In the genomic region with DNA sequence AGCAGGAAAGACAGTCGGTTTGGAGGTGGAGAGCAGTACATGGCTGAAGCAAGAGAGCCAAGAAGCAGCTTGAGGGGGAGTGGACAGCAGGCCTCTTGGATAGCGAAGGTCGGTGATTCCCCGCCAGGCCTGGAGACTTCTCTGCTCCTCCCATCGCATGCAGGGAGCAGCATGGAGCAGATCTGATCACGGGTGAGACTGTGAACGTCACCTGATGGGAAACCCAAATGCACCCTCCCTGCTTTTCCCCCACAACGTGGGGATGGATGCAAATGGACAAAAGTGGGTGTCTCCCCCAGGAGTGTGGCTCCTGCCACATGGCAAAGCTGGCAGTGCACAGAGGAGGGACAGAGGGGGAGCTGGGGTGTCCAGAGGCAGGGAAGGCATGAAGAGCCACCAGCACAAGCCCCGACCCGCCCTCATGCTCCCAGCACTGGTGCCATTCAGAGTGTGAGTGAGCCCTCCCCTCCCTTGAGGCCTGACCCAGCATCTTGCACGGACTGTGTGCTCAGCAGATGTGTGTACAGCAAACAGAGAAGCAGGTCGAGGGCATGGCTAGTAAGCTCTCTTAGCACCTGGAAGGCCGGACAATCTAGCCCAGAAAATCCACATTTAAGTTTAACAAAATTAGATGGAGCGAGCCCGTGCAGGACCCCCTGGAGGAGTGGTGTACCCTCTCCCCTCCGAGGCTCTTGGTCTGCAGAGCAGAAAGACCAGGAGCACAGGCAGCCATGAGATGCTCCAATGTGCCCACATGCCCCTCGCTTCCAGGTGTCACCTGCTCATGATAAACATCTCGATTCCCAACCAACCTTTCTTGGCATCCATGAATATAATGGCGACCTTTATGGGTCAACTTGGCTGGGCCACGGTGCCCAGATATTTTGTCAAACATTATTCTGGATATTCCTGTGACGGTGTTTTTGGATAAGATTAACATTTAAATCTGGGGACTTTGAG, we compare ENCODE assay signal across 20 cellular contexts.
"Had no signal": no experiment of that assay in that cellular context is flagged by ENCODE, and none has a peak within 500 bp of the region (broad histone marks: within the 10 kb centered on the region; RNA-seq: fewer than 3 reads in every experiment).

No MANE protein-coding gene starts in this region.

- H3K4me3 ChIP-seq: mucosa of descending colon, pancreas, stomach, upper lobe of left lung had no signal

- H3K4me3 Mint-ChIP-seq: naive thymus-derived CD8-positive, alpha-beta T cell had no signal

- H3K4me1 ChIP-seq: foreskin keratinocyte, pancreas, stomach, upper lobe of left lung had no signal

- ATAC-seq: foreskin keratinocyte; left lobe of liver; mucosa of descending colon; naive thymus-derived CD8-positive, alpha-beta T cell; pancreas; right cardiac atrium had no signal

- H3K36me3 ChIP-seq: pancreas, stomach, upper lobe of left lung had no signal

- H3K36me3 Mint-ChIP-seq: naive thymus-derived CD8-positive, alpha-beta T cell had no signal

- DNase-seq: central memory CD4-positive, alpha-beta T cell; dermis blood vessel endothelial cell; erythroblast; foreskin keratinocyte; head of caudate nucleus; hippocampal formation; kidney glomerular epithelial cell; mammary epithelial cell; mucosa of descending colon; naive thymus-derived CD8-positive, alpha-beta T cell; pancreas; right cardiac atrium; small intestine; stimulated activated CD4-positive, alpha-beta T cell treated with anti-CD3 and anti-CD28 coated beads, Interleukin-12 subunit alpha, Interleukin-12 subunit beta, amount 100 ng/mL, for 4 hours; stimulated activated naive CD4-positive, alpha-beta T cell; stomach; substantia nigra; upper lobe of left lung had no signal

- H3K27ac ChIP-seq: foreskin keratinocyte, pancreas, stomach, upper lobe of left lung had no signal

- H3K27ac Mint-ChIP-seq: naive thymus-derived CD8-positive, alpha-beta T cell; progenitor cell of endocrine pancreas had no signal

- H3K9me3 ChIP-seq: mucosa of descending colon, pancreas, stomach, upper lobe of left lung had no signal

- H3K4me1 Mint-ChIP-seq: naive thymus-derived CD8-positive, alpha-beta T cell had no signal

- H3K27me3 Mint-ChIP-seq: progenitor cell of endocrine pancreas had no signal

- H3K27me3 ChIP-seq: foreskin keratinocyte, pancreas, upper lobe of left lung had no signal
